34 cellular contexts compared by ENCODE assay signal in genomic region chr10:68804692-68805091, GRCh38.
"Had no signal": no experiment of that assay in that cellular context is flagged by ENCODE, and none has a peak within 500 bp of the region (broad histone marks: within the 10 kb centered on the region; RNA-seq: fewer than 3 reads in every experiment).

No MANE protein-coding gene starts in this region.

- H3K4me3 ChIP-seq: MG63 had no signal

- H3K36me3 ChIP-seq: MG63 had no signal

- H3K9me3 ChIP-seq: MG63 had no signal

- DNase-seq: Kasumi-1, MM.1S, NCI-H1048, NCI-H1092, NCI-H1092 treated with DMSO at 0.1 percent for 48 hours, NCI-H1105, NCI-H1105 treated with DMSO at 0.1 percent for 48 hours, NCI-H1417, NCI-H1417 treated with DMSO at 0.1 percent for 48 hours, NCI-H1436, NCI-H1436 treated with DMSO at 0.1 percent for 48 hours, NCI-H146, NCI-H1694, NCI-H1694 treated with DMSO at 0.1 percent for 48 hours, NCI-H187, NCI-H187 treated with DMSO at 0.1 percent for 48 hours, NCI-H1930, NCI-H2029, NCI-H2029 treated with DMSO at 0.1 percent for 48 hours, NCI-H2081, NCI-H2081 treated with DMSO at 0.1 percent for 48 hours, NCI-H2107, NCI-H2171, NCI-H2171 treated with DMSO at 0.1 percent for 48 hours, NCI-H2227 treated with DMSO at 0.1 percent for 48 hours, NCI-H226, NCI-H345, NCI-H446, NCI-H446 treated with DMSO at 0.1 percent for 48 hours, NCI-H510A, NCI-H510A treated with DMSO at 0.1 percent for 48 hours, NCI-H524, NCI-H524 treated with DMSO at 0.1 percent for 48 hours had no signal

- H3K27me3 ChIP-seq: MG63 had no signal
